27 cellular contexts compared by ENCODE assay signal in genomic region chr6:81640891-81641290, GRCh38.
DNase-seq lines count a peak whose midpoint lies in the region; ATAC-seq lines count a peak whose summit lies in the region.
"Had no signal": no experiment of that assay in that cellular context is flagged by ENCODE, and none has a peak within 500 bp of the region (broad histone marks: within the 10 kb centered on the region; RNA-seq: fewer than 3 reads in every experiment).

No MANE protein-coding gene starts in this region.

- no peak for ATAC-seq in HG02970 (IDR thresholded peaks at IDR 0.05; ENCODE audit: low FRiP score, unreplicated experiment)
- ATAC-seq: A549; CD8-positive, alpha-beta T cell had no signal

- H3K4ac ChIP-seq in trophoblast cell (ENCODE audit: low read depth, low read length): no peak overlapping the region

- no peak overlapping the region for H3K4me2 ChIP-seq in trophoblast cell (ENCODE audit: low read length)
- H3K4me2 ChIP-seq: A549; BLaER1; BLaER1 treated with 17β-estradiol and CSF1 and Interleukin-3, amounts not matched to agents 10 nM and 100 nM had no signal

- no peaks in the 10 kb centered on the region for H3K9me3 ChIP-seq in trophoblast cell (ENCODE audit: insufficient read depth, low read depth, low read length)
- H3K9me3 ChIP-seq: A549; BE2C; BLaER1; BLaER1 treated with 17β-estradiol and CSF1 and Interleukin-3, amounts not matched to agents 10 nM and 100 nM; Caco-2 had no signal

- H2BK5ac ChIP-seq in trophoblast cell (ENCODE audit: low read depth, low read length, poor library complexity): no peak overlapping the region

- no peak overlapping the region for H2BK12ac ChIP-seq in trophoblast cell (ENCODE audit: low read length)

- H2AFZ ChIP-seq in trophoblast cell (ENCODE audit: insufficient read depth, low read length, poor library complexity): no peak overlapping the region

- H3K18ac ChIP-seq in trophoblast cell (ENCODE audit: low read length): no peak overlapping the region

- peak; percentile 71 to 95 for DNase-seq in trophoblast cell
- DNase-seq: 8988T; ACHN; AML-193; BE2C; C1 segment of cervical spinal cord; Caco-2; Calu3; CD4-positive, alpha-beta memory T cell; CD4-positive, alpha-beta T cell; CD4-positive, CD25-positive, alpha-beta regulatory T cell; CD8-positive, alpha-beta memory T cell; CD8-positive, alpha-beta T cell; COR-L47; DMS 273 treated with DMSO at 0.1 percent for 48 hours; DMS153; DMS53; DMS79; DMS79 treated with DMSO at 0.1 percent for 48 hours; DND-41; EL had no signal

- no peak overlapping the region for H3K23ac ChIP-seq in trophoblast cell (ENCODE audit: low read length)

- H2AK5ac ChIP-seq in trophoblast cell (ENCODE audit: low read length): no peak overlapping the region

- no peak overlapping the region for H3K27ac ChIP-seq in trophoblast cell (ENCODE audit: low read depth, low read length)
- H3K27ac ChIP-seq: 22Rv1; A549; BLaER1; BLaER1 treated with 17β-estradiol and CSF1 and Interleukin-3, amounts not matched to agents 10 nM and 100 nM; C4-2B had no signal

- no peaks in the 10 kb centered on the region for H3K27me3 ChIP-seq in trophoblast cell (ENCODE audit: insufficient read depth, low read length)
- H3K27me3 ChIP-seq: BE2C; BLaER1; BLaER1 treated with 17β-estradiol and CSF1 and Interleukin-3, amounts not matched to agents 10 nM and 100 nM had no signal

- no peak overlapping the region for H2BK120ac ChIP-seq in trophoblast cell (ENCODE audit: insufficient read depth, low read length, poor library complexity)

- H3K79me1 ChIP-seq in trophoblast cell (ENCODE audit: low read length): peaks cover 2% of the 10 kb centered on the region

- no peak overlapping the region for H4K8ac ChIP-seq in trophoblast cell (ENCODE audit: low read depth, low read length)

- no peak overlapping the region for H3K4me3 ChIP-seq in trophoblast cell (ENCODE audit: low read depth, low read length)
- H3K4me3 ChIP-seq: A549; BLaER1; BLaER1 treated with 17β-estradiol and CSF1 and Interleukin-3, amounts not matched to agents 10 nM and 100 nM had no signal

- no peak overlapping the region for H4K12ac ChIP-seq in trophoblast cell (ENCODE audit: low read depth, low read length)

- no peak overlapping the region for H3K9ac ChIP-seq in trophoblast cell (ENCODE audit: low read length)
- H3K9ac ChIP-seq: BLaER1; BLaER1 treated with 17β-estradiol and CSF1 and Interleukin-3, amounts not matched to agents 10 nM and 100 nM had no signal

- no peak overlapping the region for H3K14ac ChIP-seq in trophoblast cell (ENCODE audit: low read length)

- no peak overlapping the region for H4K91ac ChIP-seq in trophoblast cell (ENCODE audit: low read depth, low read length)

- H3K79me2 ChIP-seq in trophoblast cell (ENCODE audit: control insufficient read depth, insufficient read depth, low read length, poor library complexity): no peaks in the 10 kb centered on the region

- H3K4me1 ChIP-seq in trophoblast cell (ENCODE audit: control insufficient read depth in 1 of 2, insufficient read depth in 2 of 2, low read length in 2 of 2): peaks cover 2 to 3% of the 10 kb centered on the region in 2 experiments
- H3K4me1 ChIP-seq: A549; BE2C; BLaER1; BLaER1 treated with 17β-estradiol and CSF1 and Interleukin-3, amounts not matched to agents 10 nM and 100 nM had no signal

- WGBS in trophoblast cell (ENCODE audit: extremely low coverage, insufficient coverage, insufficient read length): no CpG with 5 or more reads among the region's 1 CpG

- H3K36me3 ChIP-seq in trophoblast cell (ENCODE audit: control insufficient read depth in 1 of 2, insufficient read depth in 2 of 2, low read length in 2 of 2): no peaks in the 10 kb centered on the region
- H3K36me3 ChIP-seq: BE2C; BLaER1; BLaER1 treated with 17β-estradiol and CSF1 and Interleukin-3, amounts not matched to agents 10 nM and 100 nM had no signal
